ENCODE assay signal across 10 cellular contexts in the genomic region with DNA sequence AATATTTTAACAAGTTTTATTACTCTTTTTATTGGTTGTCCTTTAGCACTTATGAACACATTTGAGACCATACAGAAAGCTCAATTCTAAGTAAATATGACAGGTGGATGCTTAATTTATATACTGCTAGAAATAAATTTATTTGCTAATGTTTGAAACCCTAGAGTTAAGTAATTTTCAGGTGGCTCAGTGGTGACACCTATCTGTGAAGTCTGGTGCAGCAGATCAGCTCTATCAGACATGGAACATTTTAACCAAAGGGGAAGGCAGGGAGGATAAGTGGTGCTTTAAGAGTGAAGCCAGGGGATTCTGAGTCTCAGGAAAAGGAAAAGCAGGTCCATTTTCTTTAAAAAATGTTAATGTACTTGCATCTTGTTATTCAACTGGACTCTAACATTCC.
DNase-seq lines count a peak whose midpoint lies in the region; ATAC-seq and TF ChIP-seq lines count a peak whose summit lies in the region.
"Had no signal": no experiment of that assay in that cellular context is flagged by ENCODE, and none has a peak within 500 bp of the region (broad histone marks: within the 10 kb centered on the region; RNA-seq: fewer than 3 reads in every experiment).

No MANE protein-coding gene starts in this region.

- intact Hi-C loops in PC-9 (cut with micrococcal nuclease; ENCODE audit: unreplicated experiment) (no loop called here), tibial artery (cut with DNase I; ENCODE audit: low total_unique reads) (no loop called here)

- H3K4me3 ChIP-seq in AG04450 (ENCODE audit: low read depth, low read length) (no peak overlapping the region), PC-9 (no peak overlapping the region), fibroblast of villous mesenchyme (ENCODE audit: low read depth, low read length) (no peak overlapping the region), tibial artery (no peak overlapping the region)

- H3K4me1 ChIP-seq in PC-9 (replicated peaks; ENCODE audit: insufficient read depth) (no peaks in the 10 kb centered on the region), tibial artery (no peaks in the 10 kb centered on the region)

- H3K9me2 ChIP-seq in PC-9 (ENCODE audit: insufficient read depth) = no peaks in the 10 kb centered on the region

- H3K27ac ChIP-seq in AG04450 (ENCODE audit: low read depth, low read length) (no peak overlapping the region), PC-9 (no peak overlapping the region), tibial artery (no peak overlapping the region)

- no peak overlapping the region for H3K4me2 ChIP-seq in PC-9

- BruUV-seq in PC-9 (replicated peaks; lab: Mats Ljungman, UMichigan) = no TSS peak

- ATAC-seq in GM21423 (IDR thresholded peaks at IDR 0.05; ENCODE audit: unreplicated experiment) = no peak

- DNase-seq in AG04450 (ENCODE audit: low read depth, low spot score) = no peak
- DNase-seq in EH (ENCODE audit: low read depth) = peak; percentile 18
- DNase-seq in PC-9 = no peak
- DNase-seq in fibroblast of villous mesenchyme (ENCODE audit: low read depth) = peak; percentile 1
- DNase-seq in NCI-H1417 treated with DMSO at 0.1 percent for 48 hours (lab: John Stamatoyannopoulos, UW) = no peak
- DNase-seq in activated CD4-positive, CD25-positive, alpha-beta regulatory T cell treated with anti-CD3 and anti-CD28 coated beads, Interleukin-2, amount 50 U/mL, for 72 hours = no peak
- DNase-seq in tibial artery = no peak
- DNase-seq: activated CD4-positive, alpha-beta T cell treated with anti-CD3 and anti-CD28 coated beads for 1 hour; NCI-H2081 treated with DMSO at 0.1 percent for 48 hours had no signal

- H3K27me3 ChIP-seq in AG04450 (ENCODE audit: control insufficient read depth, insufficient read depth, low read length) = peaks cover 2% of the 10 kb centered on the region
- H3K27me3 ChIP-seq in PC-9 (ENCODE audit: insufficient read depth, low read depth) = peaks cover 75% of the 10 kb centered on the region
- peaks cover 0 to 7% of the 10 kb centered on the region in 2 donors for H3K27me3 ChIP-seq in tibial artery

- TF ChIP-seq CTCF in AG04450 (IDR thresholded peaks at IDR 0.05; ENCODE audit: low read depth, low read length) = peak; percentile 59
- TF ChIP-seq CTCF in PC-9 (conservative IDR thresholded peaks at IDR 0.05) = peak; percentile 75
- peak; percentile 52 for TF ChIP-seq CTCF in fibroblast of villous mesenchyme (IDR thresholded peaks at IDR 0.05; ENCODE audit: insufficient read depth, low read depth, low read length)
- no peak for TF ChIP-seq CTCF in tibial artery (IDR thresholded peaks at IDR 0.05)

- no peaks in the 10 kb centered on the region for H3K79me2 ChIP-seq in PC-9 (ENCODE audit: low read depth)

- no peaks in the 10 kb centered on the region for H3K9me3 ChIP-seq in AG04450 (ENCODE audit: control insufficient read depth, insufficient read depth, low read length)
- peaks cover 7% of the 10 kb centered on the region for H3K9me3 ChIP-seq in PC-9 (ENCODE audit: insufficient read depth, low read depth)
- H3K9me3 ChIP-seq in tibial artery = peaks cover 0 to 15% (median 0%) of the 10 kb centered on the region in 3 donors

- POLR2A ChIA-PET in AG04450 (lab: Yijun Ruan, JAX) = interaction anchor here (0.6 kb wide), 1 partner anchor 205 kb away, joined by 6 read pairs; no protein-coding TSS in a partner anchor
- POLR2A ChIA-PET in PC-9 (lab: Charles Lee; ENCODE audit: unreplicated experiment) = interaction anchor here (0.5 kb wide), 1 partner anchor 38 kb away, joined by 4 read pairs; no protein-coding TSS in a partner anchor

- H3K36me3 ChIP-seq in PC-9 (ENCODE audit: low read depth) (no peaks in the 10 kb centered on the region), tibial artery (no peaks in the 10 kb centered on the region)

- CTCF ChIA-PET in AG04450 (lab: Charles Lee) = interaction anchor here (0.5 to 5.9 kb wide), 16 partner anchors 10 to 350 kb away, joined by 3 to 86 read pairs (median 4); no protein-coding TSS in a partner anchor
- CTCF ChIA-PET in PC-9 (lab: Charles Lee) = no interaction called here

- no peak overlapping the region for H2AFZ ChIP-seq in PC-9

- H3F3A ChIP-seq in PC-9 (ENCODE audit: insufficient read depth, low read depth) = no peaks in the 10 kb centered on the region

- H4K20me1 ChIP-seq in PC-9 (ENCODE audit: insufficient read depth) = no peaks in the 10 kb centered on the region

Comparison
In these comparisons a context has a peak if more than half of its experiments do, and no peak if none do; other contexts are left out.
1. DNase-seq: peak in EH (single experiment) and fibroblast of villous mesenchyme (single experiment); none in AG04450 (single experiment), PC-9 (0 of 2), NCI-H1417 treated with DMSO at 0.1 percent for 48 hours (single experiment), activated CD4-positive, CD25-positive, alpha-beta regulatory T cell treated with anti-CD3 and anti-CD28 coated beads, Interleukin-2, amount 50 U/mL, for 72 hours (single experiment) and tibial artery (0 of 2).
2. CTCF ChIP-seq: peak in AG04450 (single experiment), PC-9 (single experiment) and fibroblast of villous mesenchyme (single experiment); none in tibial artery (0 of 2).